8 cellular contexts compared by ENCODE assay signal in the genomic region with DNA sequence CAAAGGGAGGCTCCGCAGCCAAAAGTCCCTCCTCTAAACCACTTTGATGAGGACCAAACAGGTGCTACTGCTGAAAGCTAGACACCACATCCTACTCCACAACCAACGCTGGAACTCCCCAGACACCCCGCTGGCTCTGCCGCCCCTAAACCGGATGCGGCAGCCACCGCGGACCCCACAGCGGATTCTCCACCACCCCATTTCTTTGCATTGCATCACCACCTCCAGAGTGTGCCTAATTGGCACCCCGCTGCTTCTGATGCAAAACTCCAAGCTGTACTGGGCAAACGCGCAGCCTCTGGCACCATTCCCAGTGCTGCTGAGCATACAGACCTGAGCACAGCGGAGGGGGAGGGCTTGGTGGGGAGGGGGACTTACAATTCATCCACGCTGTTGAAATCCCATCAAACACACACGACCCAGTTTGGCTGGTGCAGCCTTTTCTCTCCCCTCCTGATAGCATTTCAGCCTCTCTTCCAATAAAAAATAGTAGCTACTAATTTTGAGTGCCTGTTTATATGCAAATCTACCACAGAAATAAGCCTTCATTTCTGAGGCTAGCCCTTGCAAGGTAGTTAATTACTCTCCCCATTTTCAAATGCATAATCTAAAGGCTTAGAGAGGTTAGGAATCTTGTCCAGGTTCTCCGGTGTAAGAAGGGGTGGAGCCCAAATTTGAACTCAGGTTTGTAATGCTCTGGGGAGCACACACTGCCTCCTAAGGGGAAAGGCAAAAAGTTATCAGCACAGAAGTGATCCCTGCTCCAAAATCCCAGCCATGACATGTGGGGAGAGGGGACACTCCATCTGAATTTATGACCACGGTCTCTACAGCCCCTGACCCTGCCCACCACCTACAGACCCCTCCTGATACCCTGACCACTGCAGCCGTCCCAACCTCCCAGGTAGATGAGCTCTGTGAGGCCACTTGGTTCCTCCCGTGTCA. TPM values are rescaled to one million over a fixed set of nuclear protein-coding genes. Genes with fewer than 3 reads are reported as not detected.
DNase-seq lines count a peak whose midpoint lies in the region; ATAC-seq, FAIRE-seq and TF ChIP-seq lines count a peak whose summit lies in the region.

No MANE protein-coding gene starts in this region.

- no peak; the same call in none of the 2 replicates for TF ChIP-seq POLR2A in GM12892 (IDR thresholded peaks at IDR 0.05; ENCODE audit: low read depth, low read length)

- TF ChIP-seq CTCF in astrocyte of the spinal cord (IDR thresholded peaks at IDR 0.05; ENCODE audit: low read depth, low read length) = no peak

- no peak overlapping the region for H3K4me3 ChIP-seq in astrocyte of the spinal cord (ENCODE audit: low read depth, low read length)

- peak; percentile 73 for ATAC-seq in HG02840 (IDR thresholded peaks at IDR 0.05; ENCODE audit: low FRiP score, unreplicated experiment)
- peak; percentile 48 for ATAC-seq in left colon

- FAIRE-seq in GM12892 (lab: Jason Lieb, UNC) = peak; percentile 81

- DNase-seq in GM12892 (ENCODE audit: insufficient read length) (peak; percentile 47), NCI-H146 (lab: John Stamatoyannopoulos, UW) (peak; percentile 97), T-helper 9 cell (peak; percentile 86), astrocyte of the spinal cord (ENCODE audit: low read depth, low spot score) (peak; percentile 95), left colon (peak; percentile 64 to 68), NOMO-1 treated with DMSO at 0.1 percent for 48 hours (lab: John Stamatoyannopoulos, UW; ENCODE audit: unreplicated experiment) (no peak)
- peak; percentile 82 for DNase-seq in stimulated activated CD4-positive, alpha-beta T cell treated with anti-CD3 and anti-CD28 coated beads, Interleukin-4, amount 100 ng/mL, for 24 hours

- in situ Hi-C loops in astrocyte of the spinal cord (cut with HindIII; ENCODE audit: low sequenced_read_pairs) = no loop called here

- intact Hi-C loops in left colon (cut with DNase I, micrococcal nuclease) = no loop called here

RNA-seq across cellular contexts. Expression of gene RGS16, which starts 12.2 kb away (rescaled TPM):
- 41.1 TPM for polyA plus RNA-seq in GM12892 (2012; ENCODE audit: missing spikeins)
- total RNA-seq in left colon = 1 to 10 TPM in 1 of 2 donors, under 1 TPM in 1; 0.64 to 1.1 TPM

RNA-seq across cellular contexts. Expression of gene RNASEL, which starts 27.3 kb away (rescaled TPM):
- 5.6 TPM for polyA plus RNA-seq in GM12892 (2012; ENCODE audit: missing spikeins)
- 10 to 100 TPM; 13.2 to 22.3 TPM for total RNA-seq in left colon
